1 cellular context compared by ENCODE assay signal in genomic region chr3:143973352-143974021, GRCh38.
TF ChIP-seq lines count a peak whose summit lies in the region.

No MANE protein-coding gene starts in this region.

TF ChIP-seq in GM23338, 12 proteins besides CTCF, POLR2A, EP300 and RAD21 (continued from another document):
- TF ChIP-seq REST (IDR thresholded peaks at IDR 0.05; ENCODE audit: unreplicated experiment) (no peak), STAT1 (IDR thresholded peaks at IDR 0.05; ENCODE audit: unreplicated experiment) (no peak), POLR2AphosphoS5 (IDR thresholded peaks at IDR 0.05; ENCODE audit: low read depth) (no peak), JUNB (IDR thresholded peaks at IDR 0.05; ENCODE audit: unreplicated experiment) (no peak)
